17 cellular contexts compared by ENCODE assay signal in genomic region chr1:151615711-151616504, GRCh38. TPM values are rescaled to one million over a fixed set of nuclear protein-coding genes. Genes with fewer than 3 reads are reported as not detected.
DNase-seq lines count a peak whose midpoint lies in the region; ATAC-seq and TF ChIP-seq lines count a peak whose summit lies in the region.
"Had no signal": no experiment of that assay in that cellular context is flagged by ENCODE, and none has a peak within 500 bp of the region (broad histone marks: within the 10 kb centered on the region; RNA-seq: fewer than 3 reads in every experiment).

No MANE protein-coding gene starts in this region.

- no peak overlapping the region for H3K9ac ChIP-seq in endodermal cell (ENCODE audit: extremely low read depth, low read length, poor library complexity, severe bottlenecking)

- H3K27ac ChIP-seq in endodermal cell (ENCODE audit: low read depth, low read length) (no peak overlapping the region), ascending aorta (no peak overlapping the region), aorta (ENCODE audit: low read depth in 1 of 2, low read length in 2 of 2) (no peak overlapping the region)
- H3K27ac ChIP-seq: brain microvascular endothelial cell had no signal

- no peaks in the 10 kb centered on the region for H3K9me3 Mint-ChIP-seq in activated naive CD4-positive, alpha-beta T cell treated with anti-CD3 and anti-CD28 coated beads, Interleukin-2, amount 50 U/mL, for 72 hours
- H3K9me3 Mint-ChIP-seq in activated naive CD4-positive, alpha-beta T cell treated with anti-CD3 and anti-CD28 coated beads, Interleukin-2, amount 10 ng/mL, durations not matched to agents 7 days and 5 days, result no peaks in the 10 kb centered on the region
- H3K9me3 Mint-ChIP-seq in endodermal cell, result no peaks in the 10 kb centered on the region
- no peaks in the 10 kb centered on the region for H3K9me3 Mint-ChIP-seq in stimulated activated effector memory CD8-positive, alpha-beta T cell treated with anti-CD3 and anti-CD28 coated beads, Interleukin-12 subunit alpha, Interleukin-12 subunit beta, amount 100 ng/mL, for 72 hours
- H3K9me3 Mint-ChIP-seq: naive B cell had no signal

- H3K27me3 ChIP-seq in endodermal cell (ENCODE audit: control insufficient read depth, insufficient read depth, low read length, poor library complexity, severe bottlenecking) (no peaks in the 10 kb centered on the region), ascending aorta (no peaks in the 10 kb centered on the region), aorta (ENCODE audit: control insufficient read depth in 1 of 2, insufficient read depth in 2 of 2, low read length in 1 of 2) (no peaks in the 10 kb centered on the region)
- H3K27me3 ChIP-seq: brain microvascular endothelial cell had no signal

- CTCF ChIA-PET in activated naive CD4-positive, alpha-beta T cell treated with anti-CD3 and anti-CD28 coated beads, Interleukin-2, amount 10 ng/mL, durations not matched to agents 7 days and 5 days (lab: Charles Lee), result no interaction called here

- peaks cover 11 to 15% of the 10 kb centered on the region in 2 donors for H3K36me3 Mint-ChIP-seq in activated naive CD4-positive, alpha-beta T cell treated with anti-CD3 and anti-CD28 coated beads, Interleukin-2, amount 50 U/mL, for 72 hours
- peaks cover 14% of the 10 kb centered on the region for H3K36me3 Mint-ChIP-seq in activated naive CD4-positive, alpha-beta T cell treated with anti-CD3 and anti-CD28 coated beads, Interleukin-2, amount 10 ng/mL, durations not matched to agents 7 days and 5 days
- no peaks in the 10 kb centered on the region for H3K36me3 Mint-ChIP-seq in endodermal cell (ENCODE audit: low read depth)
- peaks cover 6% of the 10 kb centered on the region for H3K36me3 Mint-ChIP-seq in stimulated activated effector memory CD8-positive, alpha-beta T cell treated with anti-CD3 and anti-CD28 coated beads, Interleukin-12 subunit alpha, Interleukin-12 subunit beta, amount 100 ng/mL, for 72 hours

- no peaks in the 10 kb centered on the region for H3K36me3 ChIP-seq in endodermal cell (ENCODE audit: control insufficient read depth, insufficient read depth, low read length)
- no peaks in the 10 kb centered on the region for H3K36me3 ChIP-seq in ascending aorta
- H3K36me3 ChIP-seq in aorta (ENCODE audit: control insufficient read depth in 1 of 2, insufficient read depth in 2 of 2, low read length in 1 of 2), result no peaks in the 10 kb centered on the region
- H3K36me3 ChIP-seq: brain microvascular endothelial cell had no signal

- H3K9me3 ChIP-seq in endodermal cell (ENCODE audit: control insufficient read depth, low read length) (no peaks in the 10 kb centered on the region), ascending aorta (no peaks in the 10 kb centered on the region), aorta (ENCODE audit: control insufficient read depth, low read length) (no peaks in the 10 kb centered on the region)

- H3K4me1 ChIP-seq in endodermal cell (ENCODE audit: control insufficient read depth, insufficient read depth, low read length), result peaks cover 4% of the 10 kb centered on the region
- H3K4me1 ChIP-seq in ascending aorta, result peaks cover 0 to 11% of the 10 kb centered on the region in 2 donors
- peaks cover 0 to 3% of the 10 kb centered on the region in 2 donors for H3K4me1 ChIP-seq in aorta (ENCODE audit: control insufficient read depth in 1 of 2, insufficient read depth in 2 of 2, low read length in 2 of 2)

- H3K4me3 ChIP-seq in endodermal cell (ENCODE audit: low read length) (peak overlapping the region; percentile 62), ascending aorta (no peak overlapping the region), aorta (ENCODE audit: low read length in 2 of 2) (no peak overlapping the region)
- H3K4me3 ChIP-seq: lung had no signal

- no peak for TF ChIP-seq CTCF in endodermal cell (conservative IDR thresholded peaks at IDR 0.05)
- TF ChIP-seq CTCF in ascending aorta (IDR thresholded peaks at IDR 0.05), result no peak

- no peak for ATAC-seq in activated naive CD4-positive, alpha-beta T cell treated with anti-CD3 and anti-CD28 coated beads, Interleukin-2, amount 50 U/mL, for 72 hours
- no peak for ATAC-seq in stimulated activated effector memory CD8-positive, alpha-beta T cell treated with anti-CD3 and anti-CD28 coated beads, Interleukin-12 subunit alpha, Interleukin-12 subunit beta, amount 100 ng/mL, for 72 hours
- ATAC-seq in HG03439 (IDR thresholded peaks at IDR 0.05; ENCODE audit: unreplicated experiment), result no peak
- no peak for ATAC-seq in aorta (ENCODE audit: low FRiP score)

- no peak overlapping the region for H3K4me3 Mint-ChIP-seq in activated naive CD4-positive, alpha-beta T cell treated with anti-CD3 and anti-CD28 coated beads, Interleukin-2, amount 10 ng/mL, durations not matched to agents 7 days and 5 days
- H3K4me3 Mint-ChIP-seq in endodermal cell, result no peak overlapping the region
- H3K4me3 Mint-ChIP-seq in stimulated activated effector memory CD8-positive, alpha-beta T cell treated with anti-CD3 and anti-CD28 coated beads, Interleukin-12 subunit alpha, Interleukin-12 subunit beta, amount 100 ng/mL, for 72 hours, result no peak overlapping the region

- intact Hi-C loops in ascending aorta (cut with DNase I), result loop anchor here (10.0 kb wide), 1 partner anchor 429 kb away; no protein-coding TSS in a partner anchor
- intact Hi-C loops in aorta (cut with DNase I), result loop anchor here in 1 of 2 donors (10.0 kb wide), 1 partner anchor 69 kb away; no protein-coding TSS in a partner anchor

- peak overlapping the region; percentile 23 to 48 for H3K27ac Mint-ChIP-seq in activated naive CD4-positive, alpha-beta T cell treated with anti-CD3 and anti-CD28 coated beads, Interleukin-2, amount 50 U/mL, for 72 hours
- H3K27ac Mint-ChIP-seq in activated naive CD4-positive, alpha-beta T cell treated with anti-CD3 and anti-CD28 coated beads, Interleukin-2, amount 10 ng/mL, durations not matched to agents 7 days and 5 days, result no peak overlapping the region
- H3K27ac Mint-ChIP-seq in endodermal cell, result no peak overlapping the region
- peak overlapping the region; percentile 19 for H3K27ac Mint-ChIP-seq in stimulated activated effector memory CD8-positive, alpha-beta T cell treated with anti-CD3 and anti-CD28 coated beads, Interleukin-12 subunit alpha, Interleukin-12 subunit beta, amount 100 ng/mL, for 72 hours
- H3K27ac Mint-ChIP-seq: naive B cell had no signal

- WGBS in endodermal cell (ENCODE audit: insufficient coverage in 1 of 2, insufficient read length in 1 of 2), 2 experiments, result 79 to 94% methylated on average over 4 of the region's 4 CpGs
- 64% methylated on average over 4 of the region's 4 CpGs for WGBS in aorta, 2 donors

- H3K4me1 Mint-ChIP-seq in activated naive CD4-positive, alpha-beta T cell treated with anti-CD3 and anti-CD28 coated beads, Interleukin-2, amount 10 ng/mL, durations not matched to agents 7 days and 5 days, result peaks cover 46% of the 10 kb centered on the region
- H3K4me1 Mint-ChIP-seq in endodermal cell, result peaks cover 34% of the 10 kb centered on the region
- H3K4me1 Mint-ChIP-seq in stimulated activated effector memory CD8-positive, alpha-beta T cell treated with anti-CD3 and anti-CD28 coated beads, Interleukin-12 subunit alpha, Interleukin-12 subunit beta, amount 100 ng/mL, for 72 hours, result peaks cover 52% of the 10 kb centered on the region

- no peak for DNase-seq in activated naive CD4-positive, alpha-beta T cell treated with anti-CD3 and anti-CD28 coated beads, Interleukin-2, amount 50 U/mL, for 72 hours (ENCODE audit: low spot score in 2 of 2)
- no peak for DNase-seq in activated naive CD4-positive, alpha-beta T cell treated with anti-CD3 and anti-CD28 coated beads, Interleukin-2, amount 10 ng/mL, durations not matched to agents 7 days and 5 days
- DNase-seq in M059J (ENCODE audit: low read depth) (peak; percentile 30), endodermal cell (no peak), ascending aorta (ENCODE audit: low spot score in 2 of 2) (no peak), aorta (no peak)
- no peak for DNase-seq in stimulated activated effector memory CD8-positive, alpha-beta T cell treated with anti-CD3 and anti-CD28 coated beads, Interleukin-12 subunit alpha, Interleukin-12 subunit beta, amount 100 ng/mL, for 72 hours (ENCODE audit: low spot score in 2 of 2)
- DNase-seq: brain microvascular endothelial cell, Calu3, dermis blood vessel endothelial cell, MM.1S, naive B cell, NCI-H2081, NCI-H524 treated with DMSO at 0.1 percent for 48 hours, retina had no signal

- H3K27me3 Mint-ChIP-seq in activated naive CD4-positive, alpha-beta T cell treated with anti-CD3 and anti-CD28 coated beads, Interleukin-2, amount 10 ng/mL, durations not matched to agents 7 days and 5 days, result no peaks in the 10 kb centered on the region
- H3K27me3 Mint-ChIP-seq in endodermal cell (ENCODE audit: insufficient read depth), result no peaks in the 10 kb centered on the region
- H3K27me3 Mint-ChIP-seq: naive B cell had no signal

RNA-seq across cellular contexts. Expression of gene SNX27, which starts 4.1 kb away (rescaled TPM):
- 10 to 100 TPM; 24.3 to 34.4 TPM for total RNA-seq in activated naive CD4-positive, alpha-beta T cell treated with anti-CD3 and anti-CD28 coated beads, Interleukin-2, amount 50 U/mL, for 72 hours
- total RNA-seq in M059J (2014; rRNA removed; shearing (Covaris generic)), result 22.4 and 29.1 TPM in 2 replicates
- total RNA-seq in endodermal cell, result 10 to 100 TPM; 41.2 to 47.3 TPM
- 19.0 TPM for polyA plus RNA-seq in endodermal cell (2013, experiment 1 of 2)
- 22.0 TPM for polyA plus RNA-seq in endodermal cell (2013, experiment 2 of 2)
- total RNA-seq in ascending aorta, result 13.0 TPM
- 10 to 100 TPM; 34.7 to 48.0 TPM for total RNA-seq in aorta
- 1 to 10 TPM; 5.6 to 6.4 TPM for polyA plus RNA-seq in aorta

Comparison
In these comparisons a context has a peak if more than half of its experiments do, and no peak if none do; other contexts are left out.
1. H3K27ac Mint-ChIP-seq: peak in activated naive CD4-positive, alpha-beta T cell treated with anti-CD3 and anti-CD28 coated beads, Interleukin-2, amount 50 U/mL, for 72 hours (2 of 2) and stimulated activated effector memory CD8-positive, alpha-beta T cell treated with anti-CD3 and anti-CD28 coated beads, Interleukin-12 subunit alpha, Interleukin-12 subunit beta, amount 100 ng/mL, for 72 hours (single experiment); none in activated naive CD4-positive, alpha-beta T cell treated with anti-CD3 and anti-CD28 coated beads, Interleukin-2, amount 10 ng/mL, durations not matched to agents 7 days and 5 days (single experiment) and endodermal cell (single experiment).